9 cellular contexts compared by ENCODE assay signal in the genomic region with DNA sequence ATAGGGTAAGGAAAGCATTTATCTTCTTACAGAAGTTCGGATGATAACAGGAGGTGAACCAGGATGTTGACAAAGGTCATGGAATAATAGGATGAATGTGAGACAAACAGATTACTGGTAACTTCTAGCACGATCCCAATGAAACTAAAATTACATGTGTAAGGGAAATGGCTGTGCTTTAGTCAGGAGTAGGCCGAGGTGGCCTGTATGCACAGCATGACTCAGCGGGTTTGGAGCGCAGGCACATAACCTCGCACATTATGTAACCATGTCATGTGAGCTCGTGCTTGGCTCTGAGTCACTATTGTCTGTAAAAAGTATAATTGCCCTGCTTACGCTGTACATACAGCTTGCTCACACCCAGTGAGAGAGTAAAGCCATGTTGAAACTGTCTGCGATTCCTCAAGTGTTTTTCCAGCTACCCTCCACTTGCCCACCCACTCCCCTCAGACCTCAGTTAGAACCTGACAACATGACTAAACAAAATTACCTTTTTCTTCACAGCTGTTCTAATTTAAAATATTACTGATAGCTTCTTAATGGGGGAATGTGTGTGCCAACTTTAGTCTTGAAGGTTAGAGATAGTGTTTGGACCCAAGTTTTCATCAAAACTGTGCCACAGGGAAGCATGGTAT. TPM values are rescaled to one million over a fixed set of nuclear protein-coding genes. Genes with fewer than 3 reads are reported as not detected.
DNase-seq lines count a peak whose midpoint lies in the region; ATAC-seq and TF ChIP-seq lines count a peak whose summit lies in the region.
"Had no signal": no experiment of that assay in that cellular context is flagged by ENCODE, and none has a peak within 500 bp of the region (broad histone marks: within the 10 kb centered on the region; RNA-seq: fewer than 3 reads in every experiment).

No MANE protein-coding gene starts in this region.

- H3K4me3 ChIP-seq in RWPE2 (ENCODE audit: severe bottlenecking) (no peak overlapping the region), stomach (no peak overlapping the region), coronary artery (no peak overlapping the region)
- no peak overlapping the region for H3K4me3 ChIP-seq in CD8-positive, alpha-beta memory T cell (ENCODE audit: low read length)

- intact Hi-C loops in activated naive CD4-positive, alpha-beta T cell treated with anti-CD3 and anti-CD28 coated beads for 36 hours (cut with micrococcal nuclease), result loop anchor here (10.0 kb wide), 1 partner anchor 1807 kb away; no protein-coding TSS in a partner anchor
- intact Hi-C loops in head of caudate nucleus (cut with DNase I), result no loop called here
- intact Hi-C loops in stomach (cut with DNase I; ENCODE audit: low total_unique reads), result no loop called here

- no peak for TF ChIP-seq EP300 in stomach (IDR thresholded peaks at IDR 0.05)

- H3K27ac Mint-ChIP-seq in activated naive CD4-positive, alpha-beta T cell treated with anti-CD3 and anti-CD28 coated beads for 36 hours, result no peak overlapping the region
- no peak overlapping the region for H3K27ac Mint-ChIP-seq in activated naive CD4-positive, alpha-beta T cell treated with anti-CD3 and anti-CD28 coated beads, Interleukin-2, amount 50 U/mL, for 72 hours
- H3K27ac Mint-ChIP-seq in CD8-positive, alpha-beta memory T cell, result no peak overlapping the region

- POLR2A ChIA-PET in CD8-positive, alpha-beta memory T cell (lab: Charles Lee), result no interaction called here

- TF ChIP-seq CTCF in RWPE2 (IDR thresholded peaks at IDR 0.05; ENCODE audit: poor library complexity, severe bottlenecking) (no peak), stomach (IDR thresholded peaks at IDR 0.05) (no peak), coronary artery (IDR thresholded peaks at IDR 0.05) (no peak)

- peaks cover 19% of the 10 kb centered on the region for H3K4me1 Mint-ChIP-seq in activated naive CD4-positive, alpha-beta T cell treated with anti-CD3 and anti-CD28 coated beads for 36 hours (ENCODE audit: low read depth)
- H3K4me1 Mint-ChIP-seq in CD8-positive, alpha-beta memory T cell, result peaks cover 23 to 60% (median 49%) of the 10 kb centered on the region in 3 donors

- H3K36me3 ChIP-seq in RWPE2 (ENCODE audit: low read depth) (0 out of 2 replicates have a peak, but pooled peaks cover 4% of the 10 kb centered on the region), stomach (peaks cover 0 to 42% (median 37%) of the 10 kb centered on the region in 4 donors)
- H3K36me3 ChIP-seq in CD8-positive, alpha-beta memory T cell (ENCODE audit: insufficient read depth, low read length), result peaks cover 15% of the 10 kb centered on the region

- no peaks in the 10 kb centered on the region for H3K9me3 ChIP-seq in RWPE2 (ENCODE audit: severe bottlenecking)
- peaks cover 0 to 3% (median 0%) of the 10 kb centered on the region in 4 donors for H3K9me3 ChIP-seq in stomach
- H3K9me3 ChIP-seq in CD8-positive, alpha-beta memory T cell (ENCODE audit: low read length), result peaks cover 11% of the 10 kb centered on the region

- no peaks in the 10 kb centered on the region for H3K27me3 Mint-ChIP-seq in activated naive CD4-positive, alpha-beta T cell treated with anti-CD3 and anti-CD28 coated beads for 36 hours (ENCODE audit: low read depth)
- H3K27me3 Mint-ChIP-seq in CD8-positive, alpha-beta memory T cell, result no peaks in the 10 kb centered on the region

- WGBS in stomach, 5 donors, result 87 to 97% (median 94%) methylated on average over 9 of the region's 9 CpGs

- H3K9me3 Mint-ChIP-seq in activated naive CD4-positive, alpha-beta T cell treated with anti-CD3 and anti-CD28 coated beads for 36 hours, result peaks cover 8% of the 10 kb centered on the region
- peaks cover 7 to 8% of the 10 kb centered on the region in 2 donors for H3K9me3 Mint-ChIP-seq in activated naive CD4-positive, alpha-beta T cell treated with anti-CD3 and anti-CD28 coated beads, Interleukin-2, amount 50 U/mL, for 72 hours
- H3K9me3 Mint-ChIP-seq in CD8-positive, alpha-beta memory T cell, result peaks cover 0 to 11% (median 8%) of the 10 kb centered on the region in 5 donors

- DNase-seq in activated naive CD4-positive, alpha-beta T cell treated with anti-CD3 and anti-CD28 coated beads for 36 hours, result peak; percentile 47
- DNase-seq in activated naive CD4-positive, alpha-beta T cell treated with anti-CD3 and anti-CD28 coated beads, Interleukin-2, amount 50 U/mL, for 72 hours (ENCODE audit: low spot score in 2 of 2), result no peak
- DNase-seq in RWPE2 (ENCODE audit: low spot score) (peak; percentile 89), head of caudate nucleus (peak in 41 of 42 donors; percentile 24 to 86 (median 68)), stomach (peak; percentile 36), coronary artery (ENCODE audit: low spot score) (no peak), KG1 (lab: John Stamatoyannopoulos, UW) (no peak)
- no peak for DNase-seq in CD8-positive, alpha-beta memory T cell

- ATAC-seq in activated naive CD4-positive, alpha-beta T cell treated with anti-CD3 and anti-CD28 coated beads, Interleukin-2, amount 50 U/mL, for 72 hours, result no peak
- peak; percentile 88 for ATAC-seq in RWPE2 (ENCODE audit: low read depth)

- H3K4me1 ChIP-seq in RWPE2 (ENCODE audit: insufficient read depth, poor library complexity, severe bottlenecking), result peaks cover 29% of the 10 kb centered on the region
- H3K4me1 ChIP-seq in stomach, result peaks cover 0 to 7% (median under 1%) of the 10 kb centered on the region in 4 donors
- no peaks in the 10 kb centered on the region for H3K4me1 ChIP-seq in CD8-positive, alpha-beta memory T cell (ENCODE audit: insufficient read depth, low read length)

- peaks cover 50% of the 10 kb centered on the region for H3K36me3 Mint-ChIP-seq in activated naive CD4-positive, alpha-beta T cell treated with anti-CD3 and anti-CD28 coated beads for 36 hours (ENCODE audit: low read depth)
- H3K36me3 Mint-ChIP-seq in activated naive CD4-positive, alpha-beta T cell treated with anti-CD3 and anti-CD28 coated beads, Interleukin-2, amount 50 U/mL, for 72 hours, result peaks cover 30 to 46% of the 10 kb centered on the region in 2 donors
- H3K36me3 Mint-ChIP-seq in CD8-positive, alpha-beta memory T cell, result peaks cover 28 to 65% (median 29%) of the 10 kb centered on the region in 3 donors

- H3K27ac ChIP-seq in RWPE2 (ENCODE audit: poor library complexity, severe bottlenecking) (peak overlapping the region; percentile 84), stomach (peak overlapping the region in 1 of 5 donors; percentile 38), coronary artery (no peak overlapping the region)
- H3K27ac ChIP-seq in CD8-positive, alpha-beta memory T cell (ENCODE audit: low read depth, low read length), result no peak overlapping the region

- no peak overlapping the region for H3K4me3 Mint-ChIP-seq in activated naive CD4-positive, alpha-beta T cell treated with anti-CD3 and anti-CD28 coated beads for 36 hours
- H3K4me3 Mint-ChIP-seq in CD8-positive, alpha-beta memory T cell, result no peak overlapping the region

- H3K27me3 ChIP-seq in RWPE2 (ENCODE audit: insufficient read depth, poor library complexity, severe bottlenecking) (no peaks in the 10 kb centered on the region), stomach (no peaks in the 10 kb centered on the region)
- H3K27me3 ChIP-seq in CD8-positive, alpha-beta memory T cell (ENCODE audit: insufficient read depth, low read length, poor library complexity, severe bottlenecking), result no peaks in the 10 kb centered on the region

- CTCF ChIA-PET in activated naive CD4-positive, alpha-beta T cell treated with anti-CD3 and anti-CD28 coated beads for 36 hours (lab: Charles Lee), result interaction anchor here (1.0 kb wide), 1 partner anchor 360 kb away, joined by 5 read pairs; a partner anchor contains a TSS
- CTCF ChIA-PET in CD8-positive, alpha-beta memory T cell (lab: Charles Lee), result interaction anchor here (1.8 kb wide), 1 partner anchor 8 kb away, joined by 4 read pairs; a partner anchor contains a TSS

- TF ChIP-seq POLR2A in stomach (IDR thresholded peaks at IDR 0.05), result no peak

RNA-seq across cellular contexts. Expression of a gene that starts 8.2 kb away (rescaled TPM):
- total RNA-seq in activated naive CD4-positive, alpha-beta T cell treated with anti-CD3 and anti-CD28 coated beads for 36 hours, result 10 to 100 TPM; 23.5 to 24.5 TPM
- total RNA-seq in activated naive CD4-positive, alpha-beta T cell treated with anti-CD3 and anti-CD28 coated beads, Interleukin-2, amount 50 U/mL, for 72 hours, result 10 to 100 TPM; 25.8 to 42.1 TPM
- 10 to 100 TPM in 3 of 5 donors, 1 to 10 TPM in 1, under 1 TPM in 1; 0.89 to 50.7 (median 14.6) TPM for total RNA-seq in stomach
- 10 to 100 TPM in 2 of 3 donors, 1 to 10 TPM in 1; 3.8 to 17.1 (median 10.1) TPM for polyA plus RNA-seq in stomach
- total RNA-seq in CD8-positive, alpha-beta memory T cell, result 10 to 100 TPM; 31.6 to 33.6 TPM
- 36.0 TPM for polyA plus RNA-seq in CD8-positive, alpha-beta memory T cell

RNA-seq across cellular contexts. Expression of a gene that starts 14.5 kb away (rescaled TPM):
- not detected for total RNA-seq in activated naive CD4-positive, alpha-beta T cell treated with anti-CD3 and anti-CD28 coated beads for 36 hours
- total RNA-seq in activated naive CD4-positive, alpha-beta T cell treated with anti-CD3 and anti-CD28 coated beads, Interleukin-2, amount 50 U/mL, for 72 hours, result not detected
- not detected for total RNA-seq in stomach
- 1 to 10 TPM in 1 of 3 donors, under 1 TPM in 1, not detected in 1; 1.00 to 1.5 TPM for polyA plus RNA-seq in stomach
- not detected for total RNA-seq in CD8-positive, alpha-beta memory T cell
- not detected for polyA plus RNA-seq in CD8-positive, alpha-beta memory T cell
- total RNA-seq: T-helper 1 cell treated with Interleukin-12 subunit alpha and Interleukin-12 subunit beta and Interleukin-4 antibody, amounts not matched to agents 30 ng/mL and 1 ng/mL, for 36 hours had no signal

Comparison
In these comparisons a context has a peak if more than half of its experiments do, and no peak if none do; other contexts are left out.
1. DNase-seq: peak in activated naive CD4-positive, alpha-beta T cell treated with anti-CD3 and anti-CD28 coated beads for 36 hours (single experiment), RWPE2 (single experiment), head of caudate nucleus (41 of 42) and stomach (single experiment); none in activated naive CD4-positive, alpha-beta T cell treated with anti-CD3 and anti-CD28 coated beads, Interleukin-2, amount 50 U/mL, for 72 hours (0 of 2), CD8-positive, alpha-beta memory T cell (0 of 5), coronary artery (single experiment) and KG1 (single experiment).